38 cellular contexts compared by ENCODE assay signal in the genomic region with DNA sequence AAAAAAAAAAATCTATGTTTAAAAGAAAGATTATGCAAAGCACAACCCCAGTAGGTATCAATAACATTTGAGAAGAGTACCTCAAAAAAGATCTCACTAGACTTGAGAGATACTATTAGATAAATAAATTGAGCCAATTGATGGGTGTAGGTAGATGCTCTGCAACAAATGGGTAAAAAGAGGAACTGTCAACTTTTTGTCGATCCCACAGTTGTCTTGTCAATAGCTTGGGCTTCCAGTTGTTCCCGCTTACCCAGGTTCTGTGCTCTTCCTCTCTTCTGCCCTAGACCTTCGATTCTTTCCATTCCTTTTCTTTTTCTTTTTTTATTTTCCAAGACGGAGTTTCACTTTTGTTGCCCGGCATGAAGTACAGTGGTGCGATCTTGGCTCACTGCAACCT.
"Had no signal": no experiment of that assay in that cellular context is flagged by ENCODE, and none has a peak within 500 bp of the region (broad histone marks: within the 10 kb centered on the region; RNA-seq: fewer than 3 reads in every experiment).

No MANE protein-coding gene starts in this region.

- H3K27ac Mint-ChIP-seq: activated B cell treated with CpG ODN at 0.5 μM for 24 hours; activated CD4-positive, alpha-beta memory T cell treated with anti-CD3 and anti-CD28 coated beads for 36 hours; activated CD4-positive, alpha-beta T cell treated with anti-CD3 and anti-CD28 coated beads, Interleukin-2, amount 10 ng/mL, durations not matched to agents 24 days and 14 days; activated CD8-positive, alpha-beta T cell treated with anti-CD3 and anti-CD28 coated beads for 36 hours; activated naive CD4-positive, alpha-beta T cell treated with anti-CD3 and anti-CD28 coated beads for 36 hours; activated naive CD4-positive, alpha-beta T cell treated with anti-CD3 and anti-CD28 coated beads, Interleukin-2, amount 50 U/mL, for 72 hours; activated naive CD8-positive, alpha-beta T cell treated with anti-CD3 and anti-CD28 coated beads for 36 hours; activated T-cell treated with anti-CD3 and anti-CD28 coated beads, Interleukin-2, amount 50 U/mL, for 72 hours; activated T-helper 1 cell treated with anti-CD3 and anti-CD28 coated beads, Interleukin-12 subunit alpha, Interleukin-12 subunit beta, Interleukin-2, Interleukin-4 antibody, amounts not matched to agents 30 ng/mL and 10 ng/mL and 1 ng/mL, durations not matched to agents 14 hours and 24 hours and 36 hours; activated T-helper 17 cell treated with anti-CD3 and anti-CD28 coated beads, Interleukin-2, amount 50 U/mL, for 72 hours; brain; T-helper 1 cell treated with Interleukin-12 subunit alpha and Interleukin-12 subunit beta and Interleukin-4 antibody, amounts not matched to agents 30 μg/mL and 1 μg/mL, for 36 hours; T-helper 2 cell treated with Interferon-gamma antibody and Interleukin-4, amounts not matched to agents 5 μg/mL and 100 μg/mL, for 36 hours had no signal

- H3K27ac ChIP-seq: adrenal gland, ascending aorta, cardiac muscle cell, VCaP had no signal

- ATAC-seq: activated CD8-positive, alpha-beta T cell treated with anti-CD3 and anti-CD28 coated beads for 36 hours; activated naive CD4-positive, alpha-beta T cell treated with anti-CD3 and anti-CD28 coated beads, Interleukin-2, amount 50 U/mL, for 72 hours; activated T-cell treated with anti-CD3 and anti-CD28 coated beads, Interleukin-2, amount 50 U/mL, for 4 hours; activated T-cell treated with anti-CD3 and anti-CD28 coated beads, Interleukin-2, amount 50 U/mL, for 72 hours; activated T-helper 17 cell treated with anti-CD3 and anti-CD28 coated beads, Interleukin-2, amount 50 U/mL, for 72 hours had no signal

- H3K4me1 ChIP-seq: adrenal gland, ascending aorta had no signal

- DNase-seq: activated B cell treated with CpG ODN at 0.5 μM for 24 hours; activated CD4-positive, alpha-beta memory T cell treated with anti-CD3 and anti-CD28 coated beads for 36 hours; activated CD4-positive, alpha-beta T cell treated with anti-CD3 and anti-CD28 coated beads for 4 hours; activated CD4-positive, alpha-beta T cell treated with anti-CD3 and anti-CD28 coated beads, Interleukin-2, amount 10 ng/mL, durations not matched to agents 24 days and 14 days; activated CD4-positive, alpha-beta T cell treated with anti-CD3 and anti-CD28 coated beads, Interleukin-2, amount 50 U/mL, for 1 hour; activated CD4-positive, alpha-beta T cell treated with anti-CD3 and anti-CD28 coated beads, Interleukin-2, amount 50 U/mL, for 4 hours; activated CD4-positive, CD25-positive, alpha-beta regulatory T cell treated with anti-CD3 and anti-CD28 coated beads, Interleukin-2, amount 50 U/mL, for 72 hours; activated CD8-positive, alpha-beta memory T cell treated with anti-CD3 and anti-CD28 coated beads, Interleukin-2, amount 50 U/mL, for 4 hours; activated CD8-positive, alpha-beta T cell treated with anti-CD3 and anti-CD28 coated beads for 36 hours; activated effector memory CD4-positive, alpha-beta T cell treated with anti-CD3 and anti-CD28 coated beads, Interleukin-2, amount 50 U/mL, for 16 hours; activated gamma-delta T cell treated with Interleukin-2 at 50 U/mL for 16 hours; activated naive CD4-positive, alpha-beta T cell; activated naive CD4-positive, alpha-beta T cell treated with anti-CD3 and anti-CD28 coated beads for 36 hours; activated naive CD4-positive, alpha-beta T cell treated with anti-CD3 and anti-CD28 coated beads, Interleukin-2, amount 50 U/mL, for 16 hours; activated naive CD8-positive, alpha-beta T cell treated with anti-CD3 and anti-CD28 coated beads for 36 hours; activated T-cell treated with anti-CD3 and anti-CD28 coated beads for 4 hours; activated T-cell treated with anti-CD3 and anti-CD28 coated beads, Interleukin-2, amount 50 U/mL, for 1 hour; activated T-cell treated with anti-CD3 and anti-CD28 coated beads, Interleukin-2, amount 50 U/mL, for 4 hours; activated T-cell treated with anti-CD3 and anti-CD28 coated beads, Interleukin-2, amount 50 U/mL, for 72 hours; adrenal gland; amniotic stem cell; caudate nucleus; cerebellar nuclear complex; T-helper 1 cell; T-helper 2 cell; T-helper 9 cell had no signal

- H3K36me3 Mint-ChIP-seq: activated CD4-positive, alpha-beta memory T cell treated with anti-CD3 and anti-CD28 coated beads for 36 hours; activated naive CD4-positive, alpha-beta T cell treated with anti-CD3 and anti-CD28 coated beads, Interleukin-2, amount 50 U/mL, for 72 hours; activated naive CD8-positive, alpha-beta T cell treated with anti-CD3 and anti-CD28 coated beads for 36 hours had no signal

- H3K4me1 Mint-ChIP-seq: activated B cell treated with CpG ODN at 0.5 μM for 24 hours; activated CD4-positive, alpha-beta T cell treated with anti-CD3 and anti-CD28 coated beads, Interleukin-2, amount 10 ng/mL, durations not matched to agents 24 days and 14 days; activated naive CD8-positive, alpha-beta T cell treated with anti-CD3 and anti-CD28 coated beads for 36 hours; activated T-helper 17 cell treated with anti-CD3 and anti-CD28 coated beads, Interleukin-2, amount 50 U/mL, for 72 hours; central memory CD8-positive, alpha-beta T cell had no signal

- H3K27me3 ChIP-seq: adrenal gland, ascending aorta, cardiac muscle cell had no signal

- H3K4me3 Mint-ChIP-seq: activated B cell treated with CpG ODN at 0.5 μM for 24 hours; activated CD4-positive, alpha-beta memory T cell treated with anti-CD3 and anti-CD28 coated beads for 36 hours; activated CD4-positive, alpha-beta T cell treated with anti-CD3 and anti-CD28 coated beads, Interleukin-2, amount 10 ng/mL, durations not matched to agents 24 days and 14 days; activated CD8-positive, alpha-beta T cell treated with anti-CD3 and anti-CD28 coated beads for 36 hours; activated naive CD4-positive, alpha-beta T cell treated with anti-CD3 and anti-CD28 coated beads for 36 hours; activated naive CD8-positive, alpha-beta T cell treated with anti-CD3 and anti-CD28 coated beads for 36 hours; activated T-cell treated with anti-CD3 and anti-CD28 coated beads, Interleukin-2, amount 50 U/mL, for 4 hours; activated T-cell treated with anti-CD3 and anti-CD28 coated beads, Interleukin-2, amount 50 U/mL, for 72 hours; activated T-helper 1 cell treated with anti-CD3 and anti-CD28 coated beads, Interleukin-12 subunit alpha, Interleukin-12 subunit beta, Interleukin-2, Interleukin-4 antibody, amounts not matched to agents 30 ng/mL and 10 ng/mL and 1 ng/mL, durations not matched to agents 14 hours and 24 hours and 36 hours; activated T-helper 17 cell treated with anti-CD3 and anti-CD28 coated beads, Interleukin-2, amount 50 U/mL, for 72 hours; brain; central memory CD8-positive, alpha-beta T cell; T-helper 1 cell treated with Interleukin-12 subunit alpha and Interleukin-12 subunit beta and Interleukin-4 antibody, amounts not matched to agents 30 μg/mL and 1 μg/mL, for 36 hours; T-helper 2 cell treated with Interferon-gamma antibody and Interleukin-4, amounts not matched to agents 5 μg/mL and 100 μg/mL, for 36 hours had no signal

- H3K36me3 ChIP-seq: adrenal gland, ascending aorta, cardiac muscle cell had no signal

- H3K4me3 ChIP-seq: adrenal gland, ascending aorta, cardiac muscle cell had no signal

- H3K9me3 ChIP-seq: adrenal gland, ascending aorta had no signal

- FAIRE-seq: bronchial epithelial cell, TTC549 had no signal

- H3K27me3 Mint-ChIP-seq: activated B cell treated with CpG ODN at 0.5 μM for 24 hours; activated CD4-positive, alpha-beta memory T cell treated with anti-CD3 and anti-CD28 coated beads for 36 hours; activated CD8-positive, alpha-beta T cell treated with anti-CD3 and anti-CD28 coated beads for 36 hours; activated naive CD8-positive, alpha-beta T cell treated with anti-CD3 and anti-CD28 coated beads for 36 hours; activated T-helper 17 cell treated with anti-CD3 and anti-CD28 coated beads, Interleukin-2, amount 50 U/mL, for 72 hours; brain; central memory CD8-positive, alpha-beta T cell had no signal

- H3K9me3 Mint-ChIP-seq: activated B cell treated with CpG ODN at 0.5 μM for 24 hours; activated CD4-positive, alpha-beta memory T cell treated with anti-CD3 and anti-CD28 coated beads for 36 hours; activated CD4-positive, alpha-beta T cell treated with anti-CD3 and anti-CD28 coated beads, Interleukin-2, amount 10 ng/mL, durations not matched to agents 24 days and 14 days; activated CD8-positive, alpha-beta T cell treated with anti-CD3 and anti-CD28 coated beads for 36 hours; activated naive CD4-positive, alpha-beta T cell treated with anti-CD3 and anti-CD28 coated beads for 36 hours; activated naive CD4-positive, alpha-beta T cell treated with anti-CD3 and anti-CD28 coated beads, Interleukin-2, amount 50 U/mL, for 72 hours; activated naive CD8-positive, alpha-beta T cell treated with anti-CD3 and anti-CD28 coated beads for 36 hours; activated T-cell treated with anti-CD3 and anti-CD28 coated beads, Interleukin-2, amount 50 U/mL, for 4 hours; activated T-cell treated with anti-CD3 and anti-CD28 coated beads, Interleukin-2, amount 50 U/mL, for 72 hours; activated T-helper 1 cell treated with anti-CD3 and anti-CD28 coated beads, Interleukin-12 subunit alpha, Interleukin-12 subunit beta, Interleukin-2, Interleukin-4 antibody, amounts not matched to agents 30 ng/mL and 10 ng/mL and 1 ng/mL, durations not matched to agents 14 hours and 24 hours and 36 hours; activated T-helper 17 cell treated with anti-CD3 and anti-CD28 coated beads, Interleukin-2, amount 50 U/mL, for 72 hours; brain; central memory CD8-positive, alpha-beta T cell; T-helper 1 cell treated with Interleukin-12 subunit alpha and Interleukin-12 subunit beta and Interleukin-4 antibody, amounts not matched to agents 30 μg/mL and 1 μg/mL, for 36 hours; T-helper 2 cell treated with Interferon-gamma antibody and Interleukin-4, amounts not matched to agents 5 μg/mL and 100 μg/mL, for 36 hours had no signal
